In the genomic region with DNA sequence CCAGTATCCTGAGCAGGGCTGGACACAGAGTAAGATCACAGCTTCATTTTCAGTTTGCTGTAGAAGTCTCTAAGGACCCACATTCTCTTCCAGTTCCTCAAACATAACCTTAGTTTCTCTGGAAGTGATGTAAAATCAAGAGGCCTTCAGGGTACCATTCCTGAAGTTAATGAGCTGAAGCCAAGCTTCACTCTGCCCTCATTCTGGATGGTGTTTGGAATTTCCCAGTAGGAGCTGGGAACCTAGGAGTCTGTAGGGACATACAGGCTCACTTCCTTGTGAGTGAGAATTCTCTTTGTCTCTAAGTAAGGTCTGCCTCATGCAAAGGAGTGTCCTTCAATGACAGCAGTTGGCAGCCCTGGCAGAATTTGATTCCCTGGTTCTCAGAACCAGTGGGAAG, we compare ENCODE assay signal across 1 cellular context.
TF ChIP-seq lines count a peak whose summit lies in the region.

No MANE protein-coding gene starts in this region.

TF ChIP-seq in IMR-90, 13 proteins besides CTCF, POLR2A, EP300 and RAD21:
- TF ChIP-seq, protein P1, sequence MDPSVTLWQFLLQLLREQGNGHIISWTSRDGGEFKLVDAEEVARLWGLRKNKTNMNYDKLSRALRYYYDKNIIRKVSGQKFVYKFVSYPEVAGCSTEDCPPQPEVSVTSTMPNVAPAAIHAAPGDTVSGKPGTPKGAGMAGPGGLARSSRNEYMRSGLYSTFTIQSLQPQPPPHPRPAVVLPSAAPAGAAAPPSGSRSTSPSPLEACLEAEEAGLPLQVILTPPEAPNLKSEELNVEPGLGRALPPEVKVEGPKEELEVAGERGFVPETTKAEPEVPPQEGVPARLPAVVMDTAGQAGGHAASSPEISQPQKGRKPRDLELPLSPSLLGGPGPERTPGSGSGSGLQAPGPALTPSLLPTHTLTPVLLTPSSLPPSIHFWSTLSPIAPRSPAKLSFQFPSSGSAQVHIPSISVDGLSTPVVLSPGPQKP (IDR thresholded peaks at IDR 0.05; ENCODE audit: borderline replicate concordance, low read depth, low read length) = no peak
- no peak for TF ChIP-seq NFE2L2 (IDR thresholded peaks at IDR 0.05; ENCODE audit: low read depth, low read length)
- no peak for TF ChIP-seq MXI1 (IDR thresholded peaks at IDR 0.05; ENCODE audit: borderline replicate concordance, low read depth, low read length)
